ENCODE assay signal across 19 cellular contexts in genomic region chr5:160317447-160317846, GRCh38. TPM values are rescaled to one million over a fixed set of nuclear protein-coding genes. Genes with fewer than 3 reads are reported as not detected.
DNase-seq lines count a peak whose midpoint lies in the region; ATAC-seq and TF ChIP-seq lines count a peak whose summit lies in the region.
"Had no signal": no experiment of that assay in that cellular context is flagged by ENCODE, and none has a peak within 500 bp of the region (broad histone marks: within the 10 kb centered on the region; RNA-seq: fewer than 3 reads in every experiment).

No MANE protein-coding gene starts in this region.

- H4K20me1 ChIP-seq in PC-3 (ENCODE audit: low read length): no peaks in the 10 kb centered on the region
- no peaks in the 10 kb centered on the region for H4K20me1 ChIP-seq in hepatocyte (ENCODE audit: insufficient read depth, poor library complexity, severe bottlenecking)

- peak overlapping the region; percentile 76 for H3K27ac Mint-ChIP-seq in Caco-2 (ENCODE audit: unreplicated experiment)
- H3K27ac Mint-ChIP-seq: CD4-positive, alpha-beta T cell had no signal

- DNase-seq in Caco-2 (no peak), PC-3 (no peak), hepatocyte (ENCODE audit: low spot score) (no peak), renal cortical epithelial cell (ENCODE audit: low read depth) (peak; percentile 32), SKM-1 (lab: John Stamatoyannopoulos, UW; ENCODE audit: unreplicated experiment) (no peak), RPMI8226 (no peak)
- DNase-seq: CD4-positive, alpha-beta T cell; GOT3; Karpas-422; MG63; NCI-H1092; NCI-H1436 treated with DMSO at 0.1 percent for 48 hours; NCI-H2029 treated with DMSO at 0.1 percent for 48 hours; NK-92 treated with Interleukin-12 subunit alpha and Interleukin-12 subunit beta, amount 100 ng/mL, for 24 hours had no signal

- H3K9me3 Mint-ChIP-seq in Caco-2 (ENCODE audit: unreplicated experiment): no peaks in the 10 kb centered on the region
- H3K9me3 Mint-ChIP-seq: CD4-positive, alpha-beta T cell had no signal

- no peaks in the 10 kb centered on the region for H3K9me3 ChIP-seq in Caco-2
- no peaks in the 10 kb centered on the region for H3K9me3 ChIP-seq in PC-3 (ENCODE audit: low read length)
- H3K9me3 ChIP-seq in hepatocyte (ENCODE audit: low read depth): no peaks in the 10 kb centered on the region
- H3K9me3 ChIP-seq: MG63 had no signal

- BruUV-seq in Caco-2 (replicated peaks; lab: Mats Ljungman, UMichigan) (no TSS peak), PC-3 (replicated peaks; lab: Mats Ljungman, UMichigan) (no TSS peak)

- no peak overlapping the region for H3K9ac ChIP-seq in PC-3 (ENCODE audit: low read length)

- no peak overlapping the region for H3K4me3 Mint-ChIP-seq in Caco-2 (ENCODE audit: unreplicated experiment)
- H3K4me3 Mint-ChIP-seq: CD4-positive, alpha-beta T cell had no signal

- H3K4me3 ChIP-seq in Caco-2 (ENCODE audit: low read depth, low read length) (no peak overlapping the region), PC-3 (ENCODE audit: low read length) (no peak overlapping the region), hepatocyte (no peak overlapping the region)
- H3K4me3 ChIP-seq: MG63 had no signal

- intact Hi-C loops in Caco-2 (cut with micrococcal nuclease; ENCODE audit: unreplicated experiment) (loop anchor here (2.0 kb wide), 1 partner anchor 57 kb away; no protein-coding TSS in a partner anchor), PC-3 (cut with micrococcal nuclease) (no loop called here)

- H3K27ac ChIP-seq in PC-3 (ENCODE audit: low read length) (peak overlapping the region; percentile 84), hepatocyte (peak overlapping the region; percentile 49)
- H3K27ac ChIP-seq: RWPE1 had no signal

- TF ChIP-seq CTCF in Caco-2 (IDR thresholded peaks at IDR 0.05; ENCODE audit: insufficient read depth in 1 of 2, low read depth in 1 of 2, low read length in 1 of 2, severe bottlenecking in 1 of 2, unreplicated experiment in 1 of 2) (no peak), PC-3 (conservative IDR thresholded peaks at IDR 0.05; ENCODE audit: low read depth, low read length) (no peak), hepatocyte (IDR thresholded peaks at IDR 0.05; ENCODE audit: poor library complexity) (no peak)

- 50% methylated on average over 5 of the region's 5 CpGs for WGBS in hepatocyte (ENCODE audit: low lambda C conversion rate, missing lambda C conversion rate)

- no peaks in the 10 kb centered on the region for H3K9me2 ChIP-seq in PC-3 (replicated peaks; ENCODE audit: low read length)
- H3K9me2 ChIP-seq in hepatocyte (replicated peaks; ENCODE audit: insufficient read depth): no peaks in the 10 kb centered on the region

- peaks cover 37% of the 10 kb centered on the region for H3K4me1 Mint-ChIP-seq in Caco-2 (ENCODE audit: low read depth, unreplicated experiment)

- H3K27me3 Mint-ChIP-seq in Caco-2 (ENCODE audit: insufficient read depth, unreplicated experiment): no peaks in the 10 kb centered on the region

- no peak overlapping the region for H2AFZ ChIP-seq in PC-3 (ENCODE audit: low read length)
- H2AFZ ChIP-seq in hepatocyte: no peak overlapping the region

- H3K27me3 ChIP-seq in Caco-2 (replicated peaks; ENCODE audit: control insufficient read depth, insufficient read depth, low read length) (no peaks in the 10 kb centered on the region), PC-3 (ENCODE audit: low read length) (no peaks in the 10 kb centered on the region), hepatocyte (no peaks in the 10 kb centered on the region)

- POLR2A ChIA-PET in Caco-2 (lab: Charles Lee) (no interaction called here), PC-3 (lab: Charles Lee; ENCODE audit: unreplicated experiment) (no interaction called here)

- H3K36me3 Mint-ChIP-seq in Caco-2 (ENCODE audit: insufficient read depth, unreplicated experiment): no peaks in the 10 kb centered on the region

- CTCF ChIA-PET in Caco-2 (lab: Charles Lee): no interaction called here
- CTCF ChIA-PET in PC-3 (lab: Charles Lee): no interaction called here

- H3K4me2 ChIP-seq in PC-3 (ENCODE audit: low read length): 0 out of 2 replicates have a peak overlapping the region, but pooled peaks have one; percentile 60
- no peak overlapping the region for H3K4me2 ChIP-seq in hepatocyte

- H3K79me2 ChIP-seq in PC-3 (ENCODE audit: low read length): no peaks in the 10 kb centered on the region
- no peaks in the 10 kb centered on the region for H3K79me2 ChIP-seq in hepatocyte

- H3K36me3 ChIP-seq in Caco-2 (ENCODE audit: control insufficient read depth, insufficient read depth, low read length): no peaks in the 10 kb centered on the region
- H3K36me3 ChIP-seq in PC-3 (ENCODE audit: low read depth, low read length): no peaks in the 10 kb centered on the region
- H3K36me3 ChIP-seq in hepatocyte (replicated peaks; ENCODE audit: insufficient read depth, low read depth): no peaks in the 10 kb centered on the region
- H3K36me3 ChIP-seq: MG63 had no signal

- peaks cover 4% of the 10 kb centered on the region for H3F3A ChIP-seq in PC-3 (ENCODE audit: low read length, unreplicated experiment)

- ATAC-seq in PC-3 (no peak), HG03175 (IDR thresholded peaks at IDR 0.05; ENCODE audit: unreplicated experiment) (no peak), HG03280 (IDR thresholded peaks at IDR 0.05; ENCODE audit: unreplicated experiment) (no peak)

- H3K4me1 ChIP-seq in Caco-2: peaks cover 32% of the 10 kb centered on the region
- peaks cover 39% of the 10 kb centered on the region for H3K4me1 ChIP-seq in PC-3 (ENCODE audit: insufficient read depth, low read length)
- H3K4me1 ChIP-seq in hepatocyte (ENCODE audit: insufficient read depth): peaks cover 6% of the 10 kb centered on the region

RNA-seq across cellular contexts. Expression of gene CCNJL, which starts 5.1 kb away (rescaled TPM):
- total RNA-seq in Caco-2 (2022): 16.5 and 17.4 TPM in 2 replicates
- total RNA-seq in PC-3 (2014; rRNA removed): 7.7 and 9.3 TPM in 2 replicates
- 6.6 and 8.1 TPM in 2 replicates for total RNA-seq in hepatocyte
- 9.5 and 10.8 TPM in 2 replicates for polyA plus RNA-seq in hepatocyte
- total RNA-seq in renal cortical epithelial cell: 4.2 and 5.3 TPM in 2 replicates
- total RNA-seq: CD4-positive, alpha-beta T cell had no signal

RNA-seq across cellular contexts. Expression of gene C1QTNF2, which starts 53.0 kb away (rescaled TPM):
- 0.16 TPM in 1 of 2 replicates, not detected in the other for total RNA-seq in Caco-2 (2022)
- 0.04 and 0.17 TPM in 2 replicates for total RNA-seq in PC-3 (2014; rRNA removed)
- 1.1 and 3.0 TPM in 2 replicates for total RNA-seq in hepatocyte
- 1.5 and 1.6 TPM in 2 replicates for polyA plus RNA-seq in hepatocyte
- not detected in 2 replicates for total RNA-seq in renal cortical epithelial cell
- total RNA-seq: CD4-positive, alpha-beta T cell; HT-29; NCI-H460 had no signal
